In the genomic region with DNA sequence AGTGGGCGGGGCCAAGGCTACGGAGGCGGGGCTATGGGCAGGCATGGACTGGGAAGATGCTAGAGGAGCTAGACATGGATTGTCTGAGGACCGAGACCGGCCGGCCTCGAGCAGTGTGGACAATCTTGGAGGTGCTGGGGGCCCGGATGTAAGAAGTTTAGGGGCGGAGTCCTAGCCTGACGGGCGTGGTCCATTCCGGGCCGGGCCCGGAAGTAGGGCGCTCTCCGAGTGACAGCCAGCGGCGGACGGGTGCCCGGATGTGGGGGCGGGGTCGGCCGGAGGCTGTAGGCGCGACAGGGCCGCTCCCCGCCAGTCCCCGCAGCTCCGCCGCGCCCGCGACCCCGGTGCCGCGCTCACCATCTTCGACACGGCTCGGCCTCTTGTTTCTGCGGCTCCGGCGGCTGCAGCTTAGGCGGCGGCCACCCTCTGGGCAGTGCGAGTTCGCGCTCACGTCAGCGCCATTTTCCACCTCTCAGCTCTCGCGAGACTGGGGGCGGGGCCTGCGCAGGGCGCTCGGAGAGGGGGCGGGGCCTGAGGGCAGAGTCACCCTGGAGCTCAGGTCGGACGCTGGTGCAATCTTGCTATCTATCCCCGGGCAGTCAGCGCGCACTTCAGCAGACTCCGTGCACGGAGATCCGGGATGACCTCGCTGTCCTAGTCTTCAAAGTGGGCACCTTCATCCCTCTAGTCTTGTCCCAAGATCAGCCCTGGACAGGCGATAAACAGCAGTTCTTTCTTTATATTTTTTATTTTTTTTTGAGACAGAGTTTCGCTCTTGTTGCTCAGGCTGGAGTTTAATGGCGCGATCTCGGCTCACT, we compare ENCODE assay signal across 8 cellular contexts. TPM values are rescaled to one million over a fixed set of nuclear protein-coding genes. Genes with fewer than 3 reads are reported as not detected.
DNase-seq lines count a peak whose midpoint lies in the region; ATAC-seq and TF ChIP-seq lines count a peak whose summit lies in the region.

A gene with protein sequence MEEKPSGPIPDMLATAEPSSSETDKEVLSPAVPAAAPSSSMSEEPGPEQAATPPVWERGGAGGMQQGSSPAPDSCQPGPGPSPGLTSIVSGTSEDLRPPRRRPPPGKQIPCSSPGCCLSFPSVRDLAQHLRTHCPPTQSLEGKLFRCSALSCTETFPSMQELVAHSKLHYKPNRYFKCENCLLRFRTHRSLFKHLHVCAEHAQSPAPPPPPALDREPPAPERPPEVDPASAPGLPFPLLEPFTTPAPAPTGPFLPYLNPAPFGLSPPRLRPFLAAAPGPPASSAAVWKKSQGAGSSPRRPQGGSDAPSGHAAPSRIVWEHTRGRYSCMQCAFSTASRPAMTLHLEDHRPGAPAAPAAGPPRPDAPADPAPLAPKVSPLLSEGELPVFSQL (minus strand): TSS at position 481 of the 818 bp plus-strand sequence. CDS start 121 bp downstream, at position 360.

- peak; percentile 53 for TF ChIP-seq POLR2A in esophagus muscularis mucosa (IDR thresholded peaks at IDR 0.05; ENCODE audit: low read depth)

- no peaks in the 10 kb centered on the region for H3K9me3 Mint-ChIP-seq in activated T-cell treated with anti-CD3 and anti-CD28 coated beads, Interleukin-2, amount 50 U/mL, for 72 hours

- DNase-seq in GM23248 (peak; percentile 99), Kasumi-1 (lab: John Stamatoyannopoulos, UW) (peak; percentile 90 to 91), RKO (ENCODE audit: low spot score) (peak; percentile 98), esophagus muscularis mucosa (ENCODE audit: extremely low spot score) (peak; percentile 99)
- peak; percentile 97 to 99 for DNase-seq in activated T-cell treated with anti-CD3 and anti-CD28 coated beads, Interleukin-2, amount 50 U/mL, for 72 hours
- peak; percentile 96 for DNase-seq in stimulated activated CD8-positive, alpha-beta memory T cell treated with anti-CD3 and anti-CD28 coated beads, Interleukin-7, amount 100 ng/mL, for 24 hours (ENCODE audit: low read depth)

- peak within 1 kb of the TSS; percentile 87 for H3K4me2 ChIP-seq in DOHH2 (ENCODE audit: low read length)
- H3K4me2 ChIP-seq in GM23248 (ENCODE audit: unreplicated experiment) = peak within 1 kb of the TSS; percentile 93

- peak within 1 kb of the TSS; percentile 85 for H3K4me3 ChIP-seq in DOHH2 (ENCODE audit: low read length)
- H3K4me3 ChIP-seq in GM23248 = peak within 1 kb of the TSS; percentile 79
- H3K4me3 ChIP-seq in esophagus muscularis mucosa = peak within 1 kb of the TSS; percentile 66 to 94 (median 80)
- peak within 1 kb of the TSS; percentile 65 to 67 for H3K4me3 ChIP-seq in muscle layer of duodenum (ENCODE audit: low read depth in 1 of 2, low read length in 2 of 2)

- peak within 1 kb of the TSS; percentile 92 for H3K9ac ChIP-seq in GM23248

- H3K4me3 Mint-ChIP-seq in activated T-cell treated with anti-CD3 and anti-CD28 coated beads, Interleukin-2, amount 50 U/mL, for 72 hours = peak within 1 kb of the TSS; percentile 86 to 98

- H3F3A ChIP-seq in DOHH2 (ENCODE audit: control insufficient read depth, insufficient read depth) = no peaks in the 10 kb centered on the region
- peaks cover 20% of the 10 kb centered on the region for H3F3A ChIP-seq in GM23248 (ENCODE audit: insufficient read depth)

- TF ChIP-seq EP300 in esophagus muscularis mucosa (IDR thresholded peaks at IDR 0.05) = no peak

- H4K20me1 ChIP-seq in DOHH2 (ENCODE audit: control insufficient read depth, insufficient read depth, low read depth, low read length) (no peaks in the 10 kb centered on the region), GM23248 (ENCODE audit: insufficient read depth) (no peaks in the 10 kb centered on the region)

- in situ Hi-C loops in GM23248 (cut with MboI) = no loop called here

- H3K9me2 ChIP-seq in DOHH2 (replicated peaks; ENCODE audit: control insufficient read depth, low read length) = no peaks in the 10 kb centered on the region
- H3K9me2 ChIP-seq in GM23248 (ENCODE audit: insufficient read depth) = no peaks in the 10 kb centered on the region

- peaks cover 12% of the 10 kb centered on the region for H3K79me2 ChIP-seq in DOHH2 (ENCODE audit: control insufficient read depth, low read length)
- no peaks in the 10 kb centered on the region for H3K79me2 ChIP-seq in GM23248 (ENCODE audit: insufficient read depth)

- H3K27ac ChIP-seq in DOHH2 (ENCODE audit: low read depth, low read length) (peak within 1 kb of the TSS; percentile 75), GM23248 (peak within 1 kb of the TSS; percentile 90), esophagus muscularis mucosa (replicated peaks in 1 of 4) (peak within 1 kb of the TSS; percentile 91 to 99 (median 98)), muscle layer of duodenum (ENCODE audit: low read length) (peak within 1 kb of the TSS; percentile 87)

- peak; percentile 89 to 90 for ATAC-seq in activated T-cell treated with anti-CD3 and anti-CD28 coated beads, Interleukin-2, amount 50 U/mL, for 72 hours (replicated peaks in 1 of 2)

- peaks cover 0 to 2% of the 10 kb centered on the region in 2 donors for H3K36me3 Mint-ChIP-seq in activated T-cell treated with anti-CD3 and anti-CD28 coated beads, Interleukin-2, amount 50 U/mL, for 72 hours (ENCODE audit: insufficient read depth in 2 of 2)

- peak within 1 kb of the TSS; percentile 97 for H3K27ac Mint-ChIP-seq in activated T-cell treated with anti-CD3 and anti-CD28 coated beads, Interleukin-2, amount 50 U/mL, for 72 hours

- no peaks in the 10 kb centered on the region for H3K27me3 ChIP-seq in DOHH2 (ENCODE audit: control insufficient read depth, low read length)
- no peaks in the 10 kb centered on the region for H3K27me3 ChIP-seq in GM23248 (replicated peaks; ENCODE audit: insufficient read depth)
- no peaks in the 10 kb centered on the region for H3K27me3 ChIP-seq in esophagus muscularis mucosa
- H3K27me3 ChIP-seq in muscle layer of duodenum (ENCODE audit: low read depth, low read length) = no peaks in the 10 kb centered on the region

- H3K4me1 ChIP-seq in DOHH2 (ENCODE audit: control insufficient read depth, low read length) = peaks cover 28% of the 10 kb centered on the region
- peaks cover 18% of the 10 kb centered on the region for H3K4me1 ChIP-seq in GM23248 (ENCODE audit: insufficient read depth)
- peaks cover 25 to 45% (median 36%) of the 10 kb centered on the region in 4 donors for H3K4me1 ChIP-seq in esophagus muscularis mucosa
- peaks cover 4 to 24% of the 10 kb centered on the region in 2 donors for H3K4me1 ChIP-seq in muscle layer of duodenum (ENCODE audit: control insufficient read depth in 1 of 2, insufficient read depth in 2 of 2, low read length in 2 of 2)

- intact Hi-C loops in esophagus muscularis mucosa (cut with DNase I) = no loop called here

- peak within 1 kb of the TSS; percentile 92 for H2AFZ ChIP-seq in GM23248

- H3K9me3 ChIP-seq in DOHH2 (ENCODE audit: control insufficient read depth, insufficient read depth, low read length) = no peaks in the 10 kb centered on the region
- no peaks in the 10 kb centered on the region for H3K9me3 ChIP-seq in GM23248 (ENCODE audit: low read depth)
- no peaks in the 10 kb centered on the region for H3K9me3 ChIP-seq in esophagus muscularis mucosa
- H3K9me3 ChIP-seq in muscle layer of duodenum (ENCODE audit: control insufficient read depth in 1 of 2, low read length in 2 of 2) = no peaks in the 10 kb centered on the region

- H3K36me3 ChIP-seq in DOHH2 (ENCODE audit: control insufficient read depth, low read length) = no peaks in the 10 kb centered on the region; the same call in 1 of the 2 replicates
- no peaks in the 10 kb centered on the region for H3K36me3 ChIP-seq in GM23248 (ENCODE audit: low read depth)
- H3K36me3 ChIP-seq in esophagus muscularis mucosa = peaks cover 0 to 22% (median 14%) of the 10 kb centered on the region in 4 donors
- H3K36me3 ChIP-seq in muscle layer of duodenum (ENCODE audit: control insufficient read depth in 1 of 2, insufficient read depth in 2 of 2, low read length in 2 of 2) = peaks cover 0 to 3% of the 10 kb centered on the region in 2 donors

- H3K4me1 Mint-ChIP-seq in activated T-cell treated with anti-CD3 and anti-CD28 coated beads, Interleukin-2, amount 50 U/mL, for 72 hours (ENCODE audit: low read depth) = peaks cover 64% of the 10 kb centered on the region

- no peaks in the 10 kb centered on the region for H3K27me3 Mint-ChIP-seq in activated T-cell treated with anti-CD3 and anti-CD28 coated beads, Interleukin-2, amount 50 U/mL, for 72 hours (ENCODE audit: low read depth)

- 2 to 3% methylated on average over 66 to 70 of the region's 70 CpGs for WGBS in GM23248 (ENCODE audit: low coverage in 1 of 2, low lambda C conversion rate in 2 of 2, missing lambda C conversion rate in 2 of 2), 2 experiments
- WGBS in esophagus muscularis mucosa = under 1% methylated on average over 34 of the region's 70 CpGs

- no peak for TF ChIP-seq CTCF in DOHH2 (IDR thresholded peaks at IDR 0.05; ENCODE audit: low read depth, low read length, poor library complexity, severe bottlenecking)
- TF ChIP-seq CTCF in esophagus muscularis mucosa (IDR thresholded peaks at IDR 0.05) = peak in 1 of 3 experiments; percentile 18

RNA-seq across cellular contexts. Expression of the gene that starts here (rescaled TPM):
- total RNA-seq in GM23248 (2014; rRNA removed; shearing (Covaris generic)) = 1.8 and 2.0 TPM in 2 replicates
- 13.0 and 13.8 TPM in 2 replicates for polyA plus RNA-seq in GM23248 (2016; fragmentation: Nextera tagmentation; extraction: Ambion mirVana)
- total RNA-seq in activated T-cell treated with anti-CD3 and anti-CD28 coated beads, Interleukin-2, amount 50 U/mL, for 72 hours = 10 to 100 TPM; 25.7 to 29.9 TPM
- total RNA-seq in esophagus muscularis mucosa = 10 to 100 TPM; 11.3 to 24.5 (median 17.1) TPM

Comparison
In these comparisons a context has a peak if more than half of its experiments do, and no peak if none do; other contexts are left out.
1. Peak in every context shown above with its lines: DNase-seq, ATAC-seq, H3K4me3 ChIP-seq and H3K27ac ChIP-seq.